Comparison of ENCODE assay signal across 8 cellular contexts in genomic region chr19:45078390-45079062, GRCh38. TPM values are rescaled to one million over a fixed set of nuclear protein-coding genes. Genes with fewer than 3 reads are reported as not detected.
DNase-seq lines count a peak whose midpoint lies in the region; ATAC-seq and TF ChIP-seq lines count a peak whose summit lies in the region.

No MANE protein-coding gene starts in this region.

- ATAC-seq in GM19023 (IDR thresholded peaks at IDR 0.05; ENCODE audit: unreplicated experiment) = peak; percentile 1
- ATAC-seq in heart right ventricle = peak in 2 of 8 donors; percentile 1 to 2
- ATAC-seq in HG03469 (IDR thresholded peaks at IDR 0.05; ENCODE audit: unreplicated experiment) = no peak

- WGBS in heart right ventricle, 2 donors = 56 to 60% methylated on average over 10 of the region's 10 CpGs

- peak overlapping the region; percentile 81; the same call in 1 of the 2 replicates for H3K27ac ChIP-seq in WERI-Rb-1
- peak overlapping the region in 7 of 10 donors; percentile 68 to 93 (median 84) for H3K27ac ChIP-seq in heart right ventricle
- peak overlapping the region in 19 of 21 experiments; percentile 63 to 98 (median 87) for H3K27ac ChIP-seq in skin epidermis

- H3K4me3 ChIP-seq in WERI-Rb-1 (ENCODE audit: low read depth, low read length) (peak overlapping the region; percentile 99), heart right ventricle (peak overlapping the region in 9 of 10 donors; percentile 59 to 100 (median 94)), skin epidermis (peak overlapping the region; percentile 56 to 95 (median 86))

- TF ChIP-seq CTCF in WERI-Rb-1 (IDR thresholded peaks at IDR 0.05; ENCODE audit: low read depth, low read length) (no peak), heart right ventricle (IDR thresholded peaks at IDR 0.05) (no peak)

- H3K27me3 ChIP-seq in WERI-Rb-1 (ENCODE audit: insufficient read depth, low read depth, severe bottlenecking) (no peaks in the 10 kb centered on the region), heart right ventricle (no peaks in the 10 kb centered on the region)

- DNase-seq in WERI-Rb-1 (no peak), heart right ventricle (no peak), HT-29 (ENCODE audit: low spot score) (no peak), NCI-H510A treated with DMSO at 0.1 percent for 48 hours (lab: John Stamatoyannopoulos, UW) (no peak), RKO (ENCODE audit: low spot score) (no peak)

- H3K36me3 ChIP-seq in WERI-Rb-1 (peaks cover 16% of the 10 kb centered on the region), heart right ventricle (peaks cover 0 to 22% (median 11%) of the 10 kb centered on the region in 9 donors)

- H3K9me3 ChIP-seq in WERI-Rb-1 (ENCODE audit: severe bottlenecking) (no peaks in the 10 kb centered on the region), heart right ventricle (no peaks in the 10 kb centered on the region)

- peaks cover 13 to 51% (median 33%) of the 10 kb centered on the region in 9 donors for H3K4me1 ChIP-seq in heart right ventricle

- intact Hi-C loops in heart right ventricle (cut with DNase I) = loop anchor here in 2 of 10 donors (2.0 kb wide), 2 partner anchors 26 to 40 kb away; partner anchors contain the start of gene CLASRP (in 1 of the 2)

RNA-seq across cellular contexts. Expression of gene GEMIN7, which starts 0.5 kb away (rescaled TPM):
- 10 to 100 TPM; 10.7 to 23.5 (median 13.0) TPM for total RNA-seq in heart right ventricle
- polyA plus RNA-seq in heart right ventricle = 10 to 100 TPM; 25.9 to 38.2 TPM
- total RNA-seq in HT-29 (2014; rRNA removed; shearing (Covaris generic)) = 113 and 137 TPM in 2 replicates

RNA-seq across cellular contexts. Expression of gene ZNF296, which starts 2.2 kb away (rescaled TPM):
- under 1 TPM in 5 of 10 donors, not detected in 5; 0.15 to 0.29 (median 0.21) TPM for total RNA-seq in heart right ventricle
- under 1 TPM; 0.22 to 0.95 TPM for polyA plus RNA-seq in heart right ventricle
- total RNA-seq in HT-29 (2014; rRNA removed; shearing (Covaris generic)) = 1.5 and 1.7 TPM in 2 replicates

RNA-seq across cellular contexts. Expression of gene PPP1R37, which starts 14.5 kb away (rescaled TPM):
- 10 to 100 TPM; 12.5 to 19.2 (median 15.8) TPM for total RNA-seq in heart right ventricle
- 10 to 100 TPM; 20.9 to 38.3 TPM for polyA plus RNA-seq in heart right ventricle
- total RNA-seq in HT-29 (2014; rRNA removed; shearing (Covaris generic)) = 108 and 128 TPM in 2 replicates

RNA-seq across cellular contexts. Expression of gene CLASRP, which starts 39.7 kb away (rescaled TPM):
- total RNA-seq in heart right ventricle = 10 to 100 TPM; 24.0 to 50.4 (median 30.0) TPM
- polyA plus RNA-seq in heart right ventricle = 100 to 1,000 TPM in 1 of 2 donors, 10 to 100 TPM in 1; 26.9 to 142 TPM
- 90.2 and 99.9 TPM in 2 replicates for total RNA-seq in HT-29 (2014; rRNA removed; shearing (Covaris generic))
